Comparison of ENCODE assay signal across 8 cellular contexts in the genomic region with DNA sequence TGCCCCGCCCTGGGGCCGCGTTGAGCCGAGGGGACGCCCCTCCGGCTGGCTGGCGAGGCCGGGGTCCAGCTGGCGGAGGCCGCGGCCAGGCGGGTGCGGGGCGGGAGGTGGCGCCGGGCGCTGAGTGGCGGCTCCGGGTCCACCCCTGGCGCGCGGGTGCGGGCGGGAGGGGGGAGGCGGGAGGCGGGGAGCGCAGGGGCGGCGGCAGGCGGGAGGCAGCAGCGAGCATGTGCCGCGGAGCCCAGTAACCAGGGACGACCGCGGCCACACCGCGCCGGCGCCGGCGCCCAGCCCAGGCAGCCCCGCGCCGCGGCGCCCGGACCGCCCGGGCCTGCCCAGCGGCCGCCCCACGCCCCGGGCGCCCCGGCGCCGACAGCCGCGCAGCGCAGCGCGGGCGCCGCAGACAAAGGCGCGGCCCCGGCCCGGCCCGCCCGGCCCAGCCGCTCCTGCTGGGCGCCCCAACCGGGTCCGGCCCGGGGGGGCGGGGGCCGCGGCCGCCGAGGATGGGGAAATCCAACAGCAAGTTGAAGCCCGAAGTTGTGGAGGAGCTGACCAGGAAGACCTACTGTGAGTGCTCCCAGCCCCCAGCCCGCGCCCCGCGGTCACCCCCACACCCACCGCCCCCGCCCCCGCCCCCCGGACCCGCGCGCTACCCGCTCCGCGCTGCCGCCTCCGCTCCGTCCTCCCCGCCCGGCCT. TPM values are rescaled to one million over a fixed set of nuclear protein-coding genes. Genes with fewer than 3 reads are reported as not detected.
DNase-seq lines count a peak whose midpoint lies in the region; ATAC-seq and TF ChIP-seq lines count a peak whose summit lies in the region.

A gene (plus strand): TSS at position 244 of the 697 bp plus-strand sequence. CDS start 260 bp downstream, at position 504.

- H3K4me1 ChIP-seq in SK-N-SH (ENCODE audit: control insufficient read depth in 1 of 2, insufficient read depth in 2 of 2, low read depth in 1 of 2, low read length in 1 of 2) = peaks cover 6 to 20% of the 10 kb centered on the region in 2 experiments; a peak in 1 of 4 replicates
- H3K4me1 ChIP-seq in trophoblast cell (ENCODE audit: control insufficient read depth in 1 of 2, insufficient read depth in 2 of 2, low read length in 2 of 2) = peaks cover 14 to 24% of the 10 kb centered on the region in 2 experiments
- peaks cover 12 to 20% (median 15%) of the 10 kb centered on the region in 4 donors for H3K4me1 ChIP-seq in upper lobe of left lung

- peaks cover 43% of the 10 kb centered on the region for H4K20me1 ChIP-seq in SK-N-SH (ENCODE audit: insufficient read depth)

- H3K9ac ChIP-seq in SK-N-SH = peak within 1 kb of the TSS; percentile 86
- peak within 1 kb of the TSS; percentile 75 for H3K9ac ChIP-seq in trophoblast cell (ENCODE audit: low read length)

- H3K4ac ChIP-seq in trophoblast cell (ENCODE audit: low read depth, low read length) = peak within 1 kb of the TSS; percentile 78

- no peaks in the 10 kb centered on the region for H3K27me3 ChIP-seq in AG04450 (ENCODE audit: control insufficient read depth, insufficient read depth, low read length)
- no peaks in the 10 kb centered on the region for H3K27me3 ChIP-seq in SK-N-SH (ENCODE audit: insufficient read depth)
- H3K27me3 ChIP-seq in trophoblast cell (ENCODE audit: insufficient read depth, low read length) = no peaks in the 10 kb centered on the region
- H3K27me3 ChIP-seq in upper lobe of left lung = peaks cover 0 to 5% (median 4%) of the 10 kb centered on the region in 4 donors

- H3K79me2 ChIP-seq in SK-N-SH (ENCODE audit: insufficient read depth) (peaks cover 46% of the 10 kb centered on the region), trophoblast cell (ENCODE audit: control insufficient read depth, insufficient read depth, low read length, poor library complexity) (peaks cover 9% of the 10 kb centered on the region)

- TF ChIP-seq CTCF in AG04450 (IDR thresholded peaks at IDR 0.05; ENCODE audit: low read depth, low read length) = no peak
- TF ChIP-seq CTCF in SK-N-SH (IDR thresholded peaks at IDR 0.05) = no peak
- no peak for TF ChIP-seq CTCF in upper lobe of left lung (IDR thresholded peaks at IDR 0.05)

- H3K9me2 ChIP-seq in SK-N-SH = no peaks in the 10 kb centered on the region

- H4K12ac ChIP-seq in trophoblast cell (ENCODE audit: low read depth, low read length) = peak within 1 kb of the TSS; percentile 22

- intact Hi-C loops in left cardiac atrium (cut with DNase I) = no loop called here

- H3K36me3 ChIP-seq in SK-N-SH (replicated peaks in 1 of 2; ENCODE audit: control insufficient read depth in 1 of 2, insufficient read depth in 2 of 2, low read length in 1 of 2) (peaks cover 0 to 3% of the 10 kb centered on the region in 2 experiments), trophoblast cell (ENCODE audit: control insufficient read depth in 1 of 2, insufficient read depth in 2 of 2, low read length in 2 of 2) (peaks cover 10 to 11% of the 10 kb centered on the region in 2 experiments), upper lobe of left lung (no peaks in the 10 kb centered on the region)

- peak within 1 kb of the TSS; percentile 21 for H3K27ac ChIP-seq in AG04450 (ENCODE audit: low read depth, low read length)
- peak within 1 kb of the TSS; percentile 30 to 64; a peak in 3 of 4 replicates for H3K27ac ChIP-seq in SK-N-SH (ENCODE audit: low read depth in 2 of 2, low read length in 1 of 2)
- peak within 1 kb of the TSS; percentile 67 for H3K27ac ChIP-seq in angular gyrus (ENCODE audit: low read depth, low read length)
- H3K27ac ChIP-seq in trophoblast cell (ENCODE audit: low read depth, low read length) = no peak within 1 kb of the TSS
- peak within 1 kb of the TSS in 1 of 4 donors; percentile 68 for H3K27ac ChIP-seq in upper lobe of left lung

- peak within 1 kb of the TSS; percentile 80 for H4K8ac ChIP-seq in trophoblast cell (ENCODE audit: low read depth, low read length)

- CTCF ChIA-PET in AG04450 (lab: Charles Lee) = no interaction called here
- CTCF ChIA-PET in SK-N-SH (lab: Yijun Ruan, JAX) = interaction anchor here (1.1 to 3.9 kb wide), 6 partner anchors 10 to 71 kb away, joined by 3 to 22 read pairs (median 10); no protein-coding TSS in a partner anchor

- peaks cover 12% of the 10 kb centered on the region for H3K79me1 ChIP-seq in trophoblast cell (ENCODE audit: low read length)

- H2AFZ ChIP-seq in SK-N-SH (ENCODE audit: low read depth) (peak within 1 kb of the TSS; percentile 65; the same call in 1 of the 2 replicates), trophoblast cell (ENCODE audit: insufficient read depth, low read length, poor library complexity) (peak within 1 kb of the TSS; percentile 63)

- H3F3A ChIP-seq in SK-N-SH (replicated peaks; ENCODE audit: insufficient read depth) = peaks cover 5% of the 10 kb centered on the region

- H2BK12ac ChIP-seq in trophoblast cell (ENCODE audit: low read length) = peak within 1 kb of the TSS; percentile 51

- WGBS in SK-N-SH (ENCODE audit: low lambda C conversion rate) = 10% methylated on average over 2 of the region's 101 CpGs
- WGBS in trophoblast cell (ENCODE audit: extremely low coverage, insufficient coverage, insufficient read length) = no CpG with 5 or more reads among the region's 101 CpGs
- 0 to 1% methylated on average over 17 to 28 of the region's 101 CpGs for WGBS in upper lobe of left lung, 2 donors

- H3K23ac ChIP-seq in trophoblast cell (ENCODE audit: low read length) = no peak within 1 kb of the TSS

- H3K14ac ChIP-seq in trophoblast cell (ENCODE audit: low read length) = peak within 1 kb of the TSS; percentile 61

- peak; percentile 89 to 90 for ATAC-seq in left cardiac atrium
- ATAC-seq in upper lobe of left lung (ENCODE audit: low FRiP score in 2 of 2) = peak in 1 of 2 donors; percentile 87
- ATAC-seq in HG02798 (IDR thresholded peaks at IDR 0.05; ENCODE audit: poor library complexity, unreplicated experiment) = no peak

- H3K9me3 ChIP-seq in AG04450 (ENCODE audit: control insufficient read depth, insufficient read depth, low read length) (no peaks in the 10 kb centered on the region; the same call in 1 of the 2 replicates), SK-N-SH (no peaks in the 10 kb centered on the region), trophoblast cell (ENCODE audit: insufficient read depth, low read depth, low read length) (peaks cover 3% of the 10 kb centered on the region), upper lobe of left lung (no peaks in the 10 kb centered on the region)

- TF ChIP-seq POLR2A in upper lobe of left lung (IDR thresholded peaks at IDR 0.05) = no peak

- H3K4me3 ChIP-seq in AG04450 (ENCODE audit: low read depth, low read length) (peak within 1 kb of the TSS; percentile 79), SK-N-SH (ENCODE audit: low read depth in 2 of 2, low read length in 1 of 2) (peak within 1 kb of the TSS; percentile 67 to 82), trophoblast cell (ENCODE audit: low read depth, low read length) (peak within 1 kb of the TSS; percentile 80), upper lobe of left lung (peak within 1 kb of the TSS; percentile 35 to 58 (median 51))

- H3K4me2 ChIP-seq in SK-N-SH (peak within 1 kb of the TSS; percentile 98), trophoblast cell (ENCODE audit: low read length) (peak within 1 kb of the TSS; percentile 67)

- peak within 1 kb of the TSS; percentile 56 for H2BK120ac ChIP-seq in trophoblast cell (ENCODE audit: insufficient read depth, low read length, poor library complexity)

- H2BK5ac ChIP-seq in trophoblast cell (ENCODE audit: low read depth, low read length, poor library complexity) = peak within 1 kb of the TSS; percentile 45

- peak within 1 kb of the TSS; percentile 90 for H3K18ac ChIP-seq in trophoblast cell (ENCODE audit: low read length)

- peak within 1 kb of the TSS; percentile 74 for H4K91ac ChIP-seq in trophoblast cell (ENCODE audit: low read depth, low read length)

- H2AK5ac ChIP-seq in trophoblast cell (ENCODE audit: low read length) = peak within 1 kb of the TSS; percentile 75

- no peak for DNase-seq in AG04450 (ENCODE audit: low read depth, low spot score)
- peak; percentile 90 for DNase-seq in HPDE6-E6E7 (ENCODE audit: extremely low spot score)
- DNase-seq in SK-N-SH = peak; percentile 99
- DNase-seq in left cardiac atrium = peak; percentile 80
- DNase-seq in trophoblast cell = peak; percentile 41 to 65
- DNase-seq in upper lobe of left lung = peak; percentile 53 to 95

- no peak for TF ChIP-seq RAD21 in SK-N-SH (IDR thresholded peaks at IDR 0.05; ENCODE audit: low read length)

- POLR2A ChIA-PET in AG04450 (lab: Yijun Ruan, JAX) = interaction anchor here (1.0 kb wide), 1 partner anchor 28 kb away, joined by 3 read pairs; no protein-coding TSS in a partner anchor
- POLR2A ChIA-PET in SK-N-SH (lab: Yijun Ruan, JAX) = interaction anchor here (1.1 kb wide), 1 partner anchor 12 kb away, joined by 3 read pairs; no protein-coding TSS in a partner anchor

- TF ChIP-seq EP300 in SK-N-SH (IDR thresholded peaks at IDR 0.05; ENCODE audit: borderline replicate concordance in 1 of 2, low read depth in 1 of 2, low read length in 1 of 2) = no peak
- no peak for TF ChIP-seq EP300 in upper lobe of left lung (IDR thresholded peaks at IDR 0.05)

TF ChIP-seq in SK-N-SH, 30 proteins besides CTCF, POLR2A, EP300 and RAD21 (continues in another document):
- no peak for TF ChIP-seq GABPA (IDR thresholded peaks at IDR 0.05; ENCODE audit: low read depth)
- peak; percentile 61 for TF ChIP-seq NRF1 (IDR thresholded peaks at IDR 0.05; ENCODE audit: low read depth, low read length)
- TF ChIP-seq CHD2 (IDR thresholded peaks at IDR 0.05; ENCODE audit: low read length, partially characterized antibody) = no peak
- TF ChIP-seq, protein P1, sequence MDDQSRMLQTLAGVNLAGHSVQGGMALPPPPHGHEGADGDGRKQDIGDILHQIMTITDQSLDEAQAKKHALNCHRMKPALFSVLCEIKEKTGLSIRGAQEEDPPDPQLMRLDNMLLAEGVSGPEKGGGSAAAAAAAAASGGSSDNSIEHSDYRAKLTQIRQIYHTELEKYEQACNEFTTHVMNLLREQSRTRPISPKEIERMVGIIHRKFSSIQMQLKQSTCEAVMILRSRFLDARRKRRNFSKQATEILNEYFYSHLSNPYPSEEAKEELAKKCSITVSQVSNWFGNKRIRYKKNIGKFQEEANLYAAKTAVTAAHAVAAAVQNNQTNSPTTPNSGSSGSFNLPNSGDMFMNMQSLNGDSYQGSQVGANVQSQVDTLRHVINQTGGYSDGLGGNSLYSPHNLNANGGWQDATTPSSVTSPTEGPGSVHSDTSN (IDR thresholded peaks at IDR 0.05) = peak; percentile 69
- TF ChIP-seq, protein P2, sequence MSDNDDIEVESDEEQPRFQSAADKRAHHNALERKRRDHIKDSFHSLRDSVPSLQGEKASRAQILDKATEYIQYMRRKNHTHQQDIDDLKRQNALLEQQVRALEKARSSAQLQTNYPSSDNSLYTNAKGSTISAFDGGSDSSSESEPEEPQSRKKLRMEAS (IDR thresholded peaks at IDR 0.05; ENCODE audit: low read depth) = peak; percentile 65
- no peak for TF ChIP-seq YY1 (IDR thresholded peaks at IDR 0.05; ENCODE audit: low read depth)

RNA-seq across cellular contexts. Expression of the gene that starts here (rescaled TPM):
- 68.3 and 69.9 TPM in 2 replicates for polyA plus RNA-seq in AG04450 (2011; rRNA removed)
- polyA minus RNA-seq in AG04450 (2011; rRNA and poly(A)+ RNA removed) = 57.8 and 68.3 TPM in 2 replicates
- polyA plus RNA-seq in SK-N-SH (2012; rRNA removed) = 40.6 and 52.9 TPM in 2 replicates
- polyA plus RNA-seq in SK-N-SH (2012; cell fraction: cytosol; rRNA removed) = 30.8 and 37.3 TPM in 2 replicates
- polyA plus RNA-seq in SK-N-SH (2012; cell fraction: nucleus; rRNA removed) = 21.5 and 23.7 TPM in 2 replicates
- 10 to 100 TPM in 1 of 2 donors, 1 to 10 TPM in 1; 8.2 to 11.5 TPM for total RNA-seq in left cardiac atrium
- polyA plus RNA-seq in trophoblast cell (2013) = 24.9 and 25.0 TPM in 2 replicates
- total RNA-seq in upper lobe of left lung = 1 to 10 TPM; 2.7 to 10.0 (median 3.9) TPM
